8 cellular contexts compared by ENCODE assay signal in the genomic region with DNA sequence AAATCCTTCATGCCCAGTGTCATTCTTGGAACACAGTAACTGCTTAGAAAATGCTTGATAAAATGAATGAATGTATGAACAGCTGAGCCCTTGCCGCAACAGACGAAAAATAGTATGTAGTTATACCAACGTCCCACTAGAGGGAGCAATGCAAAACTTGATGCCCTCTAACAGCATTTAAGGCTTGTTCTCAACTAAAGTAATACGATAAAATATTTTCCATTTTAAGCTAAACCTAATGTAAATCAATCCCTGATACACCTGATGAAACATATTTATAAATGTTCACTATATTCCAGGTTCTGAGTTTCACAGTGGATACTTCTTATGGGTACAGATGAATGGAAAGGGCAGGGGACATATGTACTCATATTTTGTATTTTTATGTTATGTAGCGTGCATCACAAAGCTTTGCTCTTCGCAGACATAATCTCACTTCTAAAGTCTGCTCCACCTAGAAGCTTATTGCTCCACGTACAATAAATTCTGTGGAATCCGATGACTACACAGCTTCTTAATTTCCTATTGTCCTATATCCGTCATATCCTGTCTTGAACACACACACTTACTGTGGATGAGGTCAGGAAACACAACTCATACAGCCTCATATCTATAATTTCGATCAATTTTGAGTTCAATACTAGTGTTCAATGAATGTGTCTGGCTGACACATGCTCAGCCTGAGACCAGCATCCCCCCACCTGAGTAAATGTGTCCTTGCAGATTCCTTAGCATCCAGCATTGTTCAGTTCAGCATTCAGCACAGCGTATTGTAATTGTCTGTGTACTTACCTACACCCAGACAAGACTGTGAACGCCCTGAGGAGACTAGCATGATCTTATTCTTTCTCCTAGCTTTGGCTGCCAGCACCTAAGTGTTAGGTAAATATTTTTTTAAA. TPM values are rescaled to one million over a fixed set of nuclear protein-coding genes. Genes with fewer than 3 reads are reported as not detected.
DNase-seq lines count a peak whose midpoint lies in the region; ATAC-seq, FAIRE-seq and TF ChIP-seq lines count a peak whose summit lies in the region.

No MANE protein-coding gene starts in this region.

- H3K9ac ChIP-seq in Karpas-422 (ENCODE audit: low read length) (no peak overlapping the region), endocrine pancreas (ENCODE audit: control insufficient read depth, insufficient read depth, low read length) (no peak overlapping the region)

- H4K20me1 ChIP-seq in Karpas-422 (ENCODE audit: insufficient read depth, low read depth, low read length), result no peaks in the 10 kb centered on the region

- H3K4me3 ChIP-seq in BJ (ENCODE audit: low read depth, low read length) (no peak overlapping the region), Karpas-422 (ENCODE audit: low read length) (no peak overlapping the region), endocrine pancreas (ENCODE audit: control insufficient read depth, insufficient read depth, low read length) (peak overlapping the region; percentile 73)

- H3K4me1 ChIP-seq in Karpas-422 (ENCODE audit: low read length), result 0 out of 2 replicates have a peak, but pooled peaks cover 2% of the 10 kb centered on the region
- H3K4me1 ChIP-seq in endocrine pancreas (ENCODE audit: control insufficient read depth, insufficient read depth, low read length), result no peaks in the 10 kb centered on the region

- no peak overlapping the region for H3K4me2 ChIP-seq in Karpas-422 (ENCODE audit: low read depth, low read length, poor library complexity, severe bottlenecking)

- H3K27me3 ChIP-seq in BJ (ENCODE audit: control insufficient read depth, insufficient read depth, low read length), result no peaks in the 10 kb centered on the region
- H3K27me3 ChIP-seq in Karpas-422 (ENCODE audit: low read length), result no peaks in the 10 kb centered on the region
- H3K27me3 ChIP-seq in endocrine pancreas (ENCODE audit: control insufficient read depth, insufficient read depth, low read length), result no peaks in the 10 kb centered on the region

- ATAC-seq in GM18508 (IDR thresholded peaks at IDR 0.05; ENCODE audit: insufficient read depth, unreplicated experiment), result peak; percentile 39
- ATAC-seq in naive B cell (ENCODE audit: low read depth in 2 of 2), result peak in 1 of 2 donors; percentile 22
- no peak for ATAC-seq in HG02588 (IDR thresholded peaks at IDR 0.05; ENCODE audit: unreplicated experiment)

- H3K4me1 Mint-ChIP-seq in naive B cell, result peaks cover 13 to 22% (median 19%) of the 10 kb centered on the region in 3 donors

- DNase-seq in BJ (ENCODE audit: low read depth), result no peak
- peak; percentile 82 for DNase-seq in Karpas-422
- peak; percentile 55 to 58 for DNase-seq in SHP77 (lab: John Stamatoyannopoulos, UW)
- peak; percentile 41 for DNase-seq in naive B cell
- DNase-seq in GM12892 (ENCODE audit: insufficient read length), result no peak

- no peaks in the 10 kb centered on the region for H3K9me3 Mint-ChIP-seq in naive B cell

- H3K79me2 ChIP-seq in Karpas-422 (ENCODE audit: low read length), result peaks cover 6% of the 10 kb centered on the region

- no peaks in the 10 kb centered on the region for H3K9me3 ChIP-seq in Karpas-422 (ENCODE audit: low read length)
- no peaks in the 10 kb centered on the region for H3K9me3 ChIP-seq in endocrine pancreas (ENCODE audit: control insufficient read depth, low read length)

- H3K36me3 ChIP-seq in BJ (ENCODE audit: control insufficient read depth, insufficient read depth, low read length) (no peaks in the 10 kb centered on the region), Karpas-422 (ENCODE audit: insufficient read depth, low read length) (no peaks in the 10 kb centered on the region), endocrine pancreas (ENCODE audit: control insufficient read depth, insufficient read depth, low read length) (no peaks in the 10 kb centered on the region)

- H3K27me3 Mint-ChIP-seq in naive B cell, result peaks cover 27 to 63% (median 51%) of the 10 kb centered on the region in 3 donors

- H2AFZ ChIP-seq in Karpas-422 (ENCODE audit: low read length), result peak overlapping the region; percentile 61; the same call in 1 of the 2 replicates

- POLR2A ChIA-PET in BJ (lab: Charles Lee), result interaction anchor here (0.6 kb wide), 1 partner anchor 308 kb away, joined by 3 read pairs; no protein-coding TSS in a partner anchor

- H3K4me3 Mint-ChIP-seq in naive B cell, result no peak overlapping the region

- no peaks in the 10 kb centered on the region for H3K9me2 ChIP-seq in Karpas-422 (replicated peaks; ENCODE audit: insufficient read depth, low read length)

- no peak overlapping the region for H3K27ac Mint-ChIP-seq in naive B cell

- TF ChIP-seq POLR2A in GM12892 (IDR thresholded peaks at IDR 0.05; ENCODE audit: low read depth, low read length), result no peak

- CTCF ChIA-PET in BJ (lab: Yijun Ruan, JAX), result interaction anchor here (0.6 to 3.6 kb wide), 36 partner anchors 8 to 1317 kb away, joined by 3 to 27 read pairs (median 4); a partner anchor contains a TSS

- no peak for FAIRE-seq in GM12892 (lab: Jason Lieb, UNC)

- H3K36me3 Mint-ChIP-seq in naive B cell, result peaks cover 0 to 7% of the 10 kb centered on the region in 2 donors

- TF ChIP-seq CTCF in BJ (IDR thresholded peaks at IDR 0.05; ENCODE audit: insufficient read depth, low read depth, low read length), result peak; percentile 78

- H3K27ac ChIP-seq in Karpas-422 (ENCODE audit: low read length), result no peak overlapping the region

RNA-seq across cellular contexts. Expression of a gene that starts 4.4 kb away (rescaled TPM):
- 6.8 and 9.8 TPM in 2 replicates for polyA plus RNA-seq in BJ (2011; rRNA removed)
- 7.6 and 9.5 TPM in 2 replicates for polyA minus RNA-seq in BJ (2011; rRNA and poly(A)+ RNA removed)
- 7.6 and 11.7 TPM in 2 replicates for total RNA-seq in Karpas-422 (2014; rRNA removed; shearing (Covaris generic); ENCODE audit: low replicate concordance)
- 10 to 100 TPM in 1 of 6 donors, 1 to 10 TPM in 5; 4.1 to 11.9 (median 6.8) TPM for polyA plus RNA-seq in naive B cell (ENCODE audit: low read depth in 6 of 6)
- 4.0 TPM for polyA plus RNA-seq in GM12892 (2012; ENCODE audit: missing spikeins)

RNA-seq across cellular contexts. Expression of a gene that starts 17.4 kb away (rescaled TPM):
- 0.94 and 1.7 TPM in 2 replicates for polyA plus RNA-seq in BJ (2011; rRNA removed)
- polyA minus RNA-seq in BJ (2011; rRNA and poly(A)+ RNA removed), result 1.5 and 2.1 TPM in 2 replicates
- 0.36 TPM in 1 of 2 replicates, not detected in the other for total RNA-seq in Karpas-422 (2014; rRNA removed; shearing (Covaris generic); ENCODE audit: low replicate concordance)
- polyA plus RNA-seq in naive B cell (ENCODE audit: low read depth in 6 of 6), result 1 to 10 TPM in 4 of 6 donors, under 1 TPM in 1, not detected in 1; 0.54 to 2.4 (median 1.8) TPM
- polyA plus RNA-seq in GM12892 (2012; ENCODE audit: missing spikeins), result 1.2 TPM

RNA-seq across cellular contexts. Expression of a gene that starts 39.0 kb away (rescaled TPM):
- polyA plus RNA-seq in BJ (2011; rRNA removed) (1.3 and 1.6 TPM in 2 replicates), naive B cell (ENCODE audit: low read depth in 6 of 6) (1 to 10 TPM in 1 of 6 donors, under 1 TPM in 5; 0.45 to 1.9 (median 0.66) TPM)
- polyA minus RNA-seq in BJ (2011; rRNA and poly(A)+ RNA removed), result 1.9 and 2.1 TPM in 2 replicates
- 3.2 and 4.0 TPM in 2 replicates for total RNA-seq in Karpas-422 (2014; rRNA removed; shearing (Covaris generic); ENCODE audit: low replicate concordance)
- 2.7 TPM for polyA plus RNA-seq in GM12892 (2012; ENCODE audit: missing spikeins)

Comparison
In these comparisons a context has a peak if more than half of its experiments do, and no peak if none do; other contexts are left out.
1. DNase-seq: peak in Karpas-422 (single experiment), SHP77 (2 of 2) and naive B cell (single experiment); none in BJ (single experiment) and GM12892 (single experiment).